In the genomic region with DNA sequence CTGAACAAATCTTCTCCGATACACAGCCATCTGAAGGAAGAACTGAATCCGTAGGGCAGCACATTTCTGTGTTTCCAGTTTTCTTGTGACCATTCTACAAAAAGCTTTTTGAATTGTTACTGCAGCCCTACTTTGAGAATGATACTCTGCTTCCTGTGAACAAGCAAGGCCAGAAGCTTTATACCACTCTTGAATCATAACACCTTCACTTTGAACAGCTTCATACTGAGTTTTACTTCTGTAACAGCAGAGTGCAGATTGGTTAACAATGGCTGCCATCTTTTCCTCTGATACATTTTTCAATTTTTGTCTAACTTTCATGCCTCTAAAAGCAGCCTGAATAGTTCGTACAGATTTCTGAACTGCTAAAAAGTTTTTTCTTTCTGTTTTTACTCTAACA, we compare ENCODE assay signal across 30 cellular contexts. TPM values are rescaled to one million over a fixed set of nuclear protein-coding genes. Genes with fewer than 3 reads are reported as not detected.
DNase-seq lines count a peak whose midpoint lies in the region; ATAC-seq, FAIRE-seq and TF ChIP-seq lines count a peak whose summit lies in the region.
"Had no signal": no experiment of that assay in that cellular context is flagged by ENCODE, and none has a peak within 500 bp of the region (broad histone marks: within the 10 kb centered on the region; RNA-seq: fewer than 3 reads in every experiment).

No MANE protein-coding gene starts in this region.

- peaks cover 5% of the 10 kb centered on the region for H3K36me3 Mint-ChIP-seq in MCF 10A (ENCODE audit: insufficient read depth, unreplicated experiment)
- H3K36me3 Mint-ChIP-seq in astrocyte (ENCODE audit: low read depth, unreplicated experiment): no peaks in the 10 kb centered on the region
- no peaks in the 10 kb centered on the region for H3K36me3 Mint-ChIP-seq in stimulated activated memory B cell treated with anti-CD40 and anti-IgM and Interleukin-4, amounts not matched to agents 10 μg/mL and 1 μg/mL and 100 μg/mL, for 72 hours
- H3K36me3 Mint-ChIP-seq: natural killer cell had no signal

- intact Hi-C loops in MCF 10A (cut with micrococcal nuclease) (no loop called here), mammary epithelial cell (cut with micrococcal nuclease) (no loop called here)

- H3K36me3 ChIP-seq in mammary epithelial cell (ENCODE audit: insufficient read depth, low read length) (peaks cover 14% of the 10 kb centered on the region), astrocyte (ENCODE audit: insufficient read depth, low read length) (peaks cover 5% of the 10 kb centered on the region)
- H3K36me3 ChIP-seq: transverse colon had no signal

- BruUV-seq in MCF 10A (replicated peaks; lab: Mats Ljungman, UMichigan) (no TSS peak), mammary epithelial cell (replicated peaks; lab: Mats Ljungman, UMichigan) (no TSS peak)

- H4K20me1 ChIP-seq in mammary epithelial cell (ENCODE audit: insufficient read depth, low read length) (no peaks in the 10 kb centered on the region), astrocyte (ENCODE audit: insufficient read depth, low read length) (no peaks in the 10 kb centered on the region)

- in situ Hi-C loops in mammary epithelial cell (cut with MboI; ENCODE audit: low sequenced_read_pairs in 2 of 2): no loop called here

- H3K4me1 Mint-ChIP-seq in MCF 10A (ENCODE audit: insufficient read depth, unreplicated experiment) (peaks cover 17% of the 10 kb centered on the region), astrocyte (ENCODE audit: low read depth, unreplicated experiment) (peaks cover 8% of the 10 kb centered on the region)
- H3K4me1 Mint-ChIP-seq in stimulated activated memory B cell treated with anti-CD40 and anti-IgM and Interleukin-4, amounts not matched to agents 10 μg/mL and 1 μg/mL and 100 μg/mL, for 72 hours: no peaks in the 10 kb centered on the region

- H3K27ac ChIP-seq in mammary epithelial cell (ENCODE audit: insufficient read depth, low read depth, low read length) (no peak overlapping the region), astrocyte (ENCODE audit: low read depth, low read length) (no peak overlapping the region)
- H3K27ac ChIP-seq: esophagus squamous epithelium, left lung, transverse colon had no signal

- no peak overlapping the region for H3K4me3 Mint-ChIP-seq in MCF 10A (ENCODE audit: unreplicated experiment)
- H3K4me3 Mint-ChIP-seq in astrocyte (ENCODE audit: unreplicated experiment): no peak overlapping the region
- H3K4me3 Mint-ChIP-seq in stimulated activated memory B cell treated with anti-CD40 and anti-IgM and Interleukin-4, amounts not matched to agents 10 μg/mL and 1 μg/mL and 100 μg/mL, for 72 hours: no peak overlapping the region
- H3K4me3 Mint-ChIP-seq: dendritic cell treated with granulocyte-macrophage colony-stimulating factor and Interleukin-4, amounts not matched to agents 40 ng/mL and 50 ng/mL, for 4 days; natural killer cell; stimulated activated naive CD8-positive, alpha-beta T cell treated with anti-CD3 and anti-CD28 coated beads, Interleukin-15, Interleukin-2, amounts not matched to agents 100 ng/mL and 50 ng/mL, for 24 hours had no signal

- POLR2A ChIA-PET in MCF 10A (lab: Yijun Ruan, JAX): interaction anchor here (0.7 to 1.6 kb wide), 3 partner anchors 9 to 19 kb away, joined by 3 to 6 read pairs (median 4); no protein-coding TSS in a partner anchor

- DNase-seq in MCF 10A (ENCODE audit: unreplicated experiment): no peak
- no peak for DNase-seq in mammary epithelial cell
- no peak for DNase-seq in astrocyte (ENCODE audit: low read depth)
- peak; percentile 29 for DNase-seq in inferior parietal cortex (ENCODE audit: extremely low spot score)
- no peak for DNase-seq in NCI-H128 (lab: John Stamatoyannopoulos, UW; ENCODE audit: unreplicated experiment)
- DNase-seq: ACHN; activated CD4-positive, alpha-beta T cell treated with anti-CD3 and anti-CD28 coated beads, Interleukin-2, amount 50 U/mL, for 1 hour; activated naive CD4-positive, alpha-beta T cell treated with anti-CD3 and anti-CD28 coated beads, Interleukin-2, amount 50 U/mL, for 16 hours; anterior cingulate cortex; caudate nucleus; COR-L47; esophagus squamous epithelium; HCEC 1CT; Kasumi-1; left lung; natural killer cell; NCI-H1048; NCI-H1694 treated with DMSO at 0.1 percent for 48 hours; NCI-H510A; transverse colon had no signal

- FAIRE-seq in astrocyte (lab: Jason Lieb, UNC): no peak
- FAIRE-seq: G401.6, islet of Langerhans had no signal

- H3K4me2 ChIP-seq in mammary epithelial cell (ENCODE audit: insufficient read depth, low read depth, low read length) (no peak overlapping the region), astrocyte (ENCODE audit: low read length) (no peak overlapping the region)

- dilution Hi-C loops in mammary epithelial cell (cut with HindIII; ENCODE audit: low sequenced_read_pairs): no loop called here

- no peak for TF ChIP-seq CTCF in MCF 10A (IDR thresholded peaks at IDR 0.05; ENCODE audit: unreplicated experiment)
- no peak for TF ChIP-seq CTCF in mammary epithelial cell (conservative IDR thresholded peaks at IDR 0.05 in 1 of 2, IDR thresholded peaks at IDR 0.05 in 1 of 2; ENCODE audit: extremely low read depth in 1 of 2, insufficient read depth in 1 of 2, low read depth in 1 of 2, low read length in 2 of 2)
- no peak for TF ChIP-seq CTCF in astrocyte (IDR thresholded peaks at IDR 0.05; ENCODE audit: insufficient read depth, low read depth, low read length)

- ATAC-seq in GM18907 (IDR thresholded peaks at IDR 0.05; ENCODE audit: unreplicated experiment): no peak
- no peak for ATAC-seq in GM21528 (IDR thresholded peaks at IDR 0.05; ENCODE audit: low FRiP score, unreplicated experiment)
- no peak for ATAC-seq in stimulated activated memory B cell treated with anti-CD40 and anti-IgM and Interleukin-4, amounts not matched to agents 10 μg/mL and 1 μg/mL and 100 μg/mL, for 72 hours
- ATAC-seq: left lung, natural killer cell had no signal

- H3K4me3 ChIP-seq in mammary epithelial cell (replicated peaks in 1 of 3; ENCODE audit: insufficient read depth in 1 of 3, low read depth in 2 of 3, low read length in 3 of 3) (no peak overlapping the region), astrocyte (ENCODE audit: insufficient read depth, low read depth, low read length) (no peak overlapping the region)
- H3K4me3 ChIP-seq: esophagus squamous epithelium, left lung, transverse colon had no signal

- H3K79me2 ChIP-seq in mammary epithelial cell (ENCODE audit: insufficient read depth, low read length) (no peaks in the 10 kb centered on the region), astrocyte (ENCODE audit: insufficient read depth, low read length) (no peaks in the 10 kb centered on the region)

- no peaks in the 10 kb centered on the region for H3K27me3 Mint-ChIP-seq in MCF 10A (ENCODE audit: insufficient read depth, unreplicated experiment)
- H3K27me3 Mint-ChIP-seq in astrocyte (ENCODE audit: low read depth, unreplicated experiment): no peaks in the 10 kb centered on the region
- H3K27me3 Mint-ChIP-seq in stimulated activated memory B cell treated with anti-CD40 and anti-IgM and Interleukin-4, amounts not matched to agents 10 μg/mL and 1 μg/mL and 100 μg/mL, for 72 hours: no peaks in the 10 kb centered on the region
- H3K27me3 Mint-ChIP-seq: dendritic cell treated with granulocyte-macrophage colony-stimulating factor and Interleukin-4, amounts not matched to agents 40 ng/mL and 50 ng/mL, for 4 days; stimulated activated naive CD8-positive, alpha-beta T cell treated with anti-CD3 and anti-CD28 coated beads, Interleukin-15, Interleukin-2, amounts not matched to agents 100 ng/mL and 50 ng/mL, for 24 hours had no signal

- H3K9me3 Mint-ChIP-seq in MCF 10A (ENCODE audit: unreplicated experiment): no peaks in the 10 kb centered on the region
- no peaks in the 10 kb centered on the region for H3K9me3 Mint-ChIP-seq in astrocyte (ENCODE audit: unreplicated experiment)
- no peaks in the 10 kb centered on the region for H3K9me3 Mint-ChIP-seq in stimulated activated memory B cell treated with anti-CD40 and anti-IgM and Interleukin-4, amounts not matched to agents 10 μg/mL and 1 μg/mL and 100 μg/mL, for 72 hours
- H3K9me3 Mint-ChIP-seq: natural killer cell; stimulated activated naive CD8-positive, alpha-beta T cell treated with anti-CD3 and anti-CD28 coated beads, Interleukin-15, Interleukin-2, amounts not matched to agents 100 ng/mL and 50 ng/mL, for 24 hours had no signal

- H2AFZ ChIP-seq in mammary epithelial cell (ENCODE audit: low read depth, low read length) (no peak overlapping the region), astrocyte (ENCODE audit: low read depth, low read length) (peak overlapping the region; percentile 48)

- no peaks in the 10 kb centered on the region for H3K4me1 ChIP-seq in mammary epithelial cell (ENCODE audit: insufficient read depth, low read length)
- H3K4me1 ChIP-seq in astrocyte (ENCODE audit: insufficient read depth, low read length): no peaks in the 10 kb centered on the region
- H3K4me1 ChIP-seq: esophagus squamous epithelium, left lung, transverse colon had no signal

- CTCF ChIA-PET in MCF 10A (lab: Yijun Ruan, JAX): interaction anchor here (0.8 to 1.3 kb wide), 2 partner anchors 8 to 56 kb away, joined by 3 read pairs; no protein-coding TSS in a partner anchor
- CTCF ChIA-PET in mammary epithelial cell (lab: Charles Lee; ENCODE audit: low non-redundant PET): no interaction called here

- H3K9ac ChIP-seq in mammary epithelial cell (ENCODE audit: insufficient read depth, low read length) (no peak overlapping the region), astrocyte (ENCODE audit: low read length) (no peak overlapping the region)

- WGBS in mammary epithelial cell (ENCODE audit: low coverage, missing lambda C conversion rate): 94% methylated on average over 3 of the region's 3 CpGs

- H3K27me3 ChIP-seq in mammary epithelial cell (ENCODE audit: insufficient read depth, low read length) (no peaks in the 10 kb centered on the region), astrocyte (ENCODE audit: insufficient read depth, low read length) (no peaks in the 10 kb centered on the region)
- H3K27me3 ChIP-seq: esophagus squamous epithelium, left lung, transverse colon had no signal

- H3K27ac Mint-ChIP-seq in MCF 10A (ENCODE audit: low read depth, unreplicated experiment): peak overlapping the region; percentile 20
- H3K27ac Mint-ChIP-seq in astrocyte (ENCODE audit: unreplicated experiment): no peak overlapping the region
- H3K27ac Mint-ChIP-seq in stimulated activated memory B cell treated with anti-CD40 and anti-IgM and Interleukin-4, amounts not matched to agents 10 μg/mL and 1 μg/mL and 100 μg/mL, for 72 hours: no peak overlapping the region
- H3K27ac Mint-ChIP-seq: dendritic cell treated with granulocyte-macrophage colony-stimulating factor and Interleukin-4, amounts not matched to agents 40 ng/mL and 50 ng/mL, for 4 days; stimulated activated naive CD8-positive, alpha-beta T cell treated with anti-CD3 and anti-CD28 coated beads, Interleukin-15, Interleukin-2, amounts not matched to agents 100 ng/mL and 50 ng/mL, for 24 hours had no signal

- no peaks in the 10 kb centered on the region for H3K9me3 ChIP-seq in mammary epithelial cell (replicated peaks; ENCODE audit: insufficient read depth, low read length)
- no peaks in the 10 kb centered on the region for H3K9me3 ChIP-seq in astrocyte (ENCODE audit: insufficient read depth, low read depth, low read length)
- H3K9me3 ChIP-seq: esophagus squamous epithelium, left lung, transverse colon had no signal

RNA-seq across cellular contexts. Expression of a gene that starts 33.6 kb away (rescaled TPM):
- total RNA-seq in MCF 10A (2022): not detected in 2 replicates
- total RNA-seq in mammary epithelial cell: under 1 TPM in 1 of 2 donors, not detected in 1; under 0.01 TPM
- not detected for polyA plus RNA-seq in mammary epithelial cell
- polyA minus RNA-seq in mammary epithelial cell: not detected
- not detected in 2 replicates for total RNA-seq in astrocyte
- total RNA-seq: esophagus squamous epithelium; left lung; natural killer cell; omental fat pad; T-helper 2 cell treated with Interferon-gamma antibody and Interleukin-4, amounts not matched to agents 100 ng/mL and 5 ng/mL, for 36 hours; transverse colon had no signal
- polyA plus RNA-seq: BJ had no signal

RNA-seq across cellular contexts. Expression of a gene that starts 45.8 kb away (rescaled TPM):
- total RNA-seq in MCF 10A (2022): 22.3 and 32.8 TPM in 2 replicates
- 10 to 100 TPM in 1 of 2 donors, 1 to 10 TPM in 1; 3.2 to 21.9 TPM for total RNA-seq in mammary epithelial cell
- polyA plus RNA-seq in mammary epithelial cell: 6.7 TPM
- polyA minus RNA-seq in mammary epithelial cell: 22.8 TPM
- total RNA-seq in astrocyte: 2.2 and 3.9 TPM in 2 replicates
